Comparison of ENCODE assay signal across 1 cellular context in genomic region chr7:135077642-135078041, GRCh38.
TF ChIP-seq lines count a peak whose summit lies in the region.

No MANE protein-coding gene starts in this region.

TF ChIP-seq in H1, 55 proteins besides CTCF, POLR2A, EP300 and RAD21:
- TF ChIP-seq YY1 (IDR thresholded peaks at IDR 0.05; ENCODE audit: low read depth, low read length) (peak; percentile 79), PHF8 (conservative IDR thresholded peaks at IDR 0.05; ENCODE audit: low read depth, low read length) (no peak), USF2 (IDR thresholded peaks at IDR 0.05; ENCODE audit: low read length) (no peak), SRF (IDR thresholded peaks at IDR 0.05; ENCODE audit: low read depth, low read length) (no peak), SP1 (IDR thresholded peaks at IDR 0.05; ENCODE audit: low read depth, low read length) (no peak), POLR2AphosphoS5 (IDR thresholded peaks at IDR 0.05; ENCODE audit: low read depth, low read length) (no peak), POU5F1 (IDR thresholded peaks at IDR 0.05; ENCODE audit: low read depth, low read length) (no peak), BACH1 (IDR thresholded peaks at IDR 0.05; ENCODE audit: low read length) (no peak), BCL11A (IDR thresholded peaks at IDR 0.05; ENCODE audit: low read depth in 2 of 2, low read length in 2 of 2) (no peak), SIRT6 (IDR thresholded peaks at IDR 0.05; ENCODE audit: low read length) (no peak), GTF2F1 (IDR thresholded peaks at IDR 0.05; ENCODE audit: borderline replicate concordance, low read depth, low read length) (no peak), KDM4A (IDR thresholded peaks at IDR 0.05; ENCODE audit: low read depth, low read length, severe bottlenecking) (no peak), TAF1 (IDR thresholded peaks at IDR 0.05; ENCODE audit: low read depth, low read length) (0 out of 2 replicates have a peak, but pooled peaks have one; percentile 8)
TF ChIP-seq in H1: peak in this region for 2.
